ENCODE assay signal across 29 cellular contexts in genomic region chr10:79459243-79459642, GRCh38. TPM values are rescaled to one million over a fixed set of nuclear protein-coding genes. Genes with fewer than 3 reads are reported as not detected.
"Had no signal": no experiment of that assay in that cellular context is flagged by ENCODE, and none has a peak within 500 bp of the region (broad histone marks: within the 10 kb centered on the region; RNA-seq: fewer than 3 reads in every experiment).

No MANE protein-coding gene starts in this region.

- H3K27ac ChIP-seq: esophagus muscularis mucosa, foreskin keratinocyte, heart right ventricle, left lung, lower lobe of right lung, neural progenitor cell, sigmoid colon, uterus had no signal

- DNase-seq: activated B cell treated with CpG ODN at 0.5 μM for 24 hours; activated CD4-positive, alpha-beta T cell treated with anti-CD3 and anti-CD28 coated beads, Interleukin-2, amount 50 U/mL, for 1 hour; activated CD8-positive, alpha-beta T cell treated with anti-CD3 and anti-CD28 coated beads for 36 hours; activated gamma-delta T cell treated with Interleukin-2 at 50 U/mL for 16 hours; activated naive CD4-positive, alpha-beta T cell treated with anti-CD3 and anti-CD28 coated beads, Interleukin-2, amount 50 U/mL, for 16 hours; activated T-cell treated with anti-CD3 and anti-CD28 coated beads, Interleukin-2, amount 50 U/mL, for 4 hours; anterior cingulate cortex; dermis blood vessel endothelial cell; effector CD4-positive, alpha-beta T cell; foreskin keratinocyte; heart right ventricle; left lung; lower lobe of right lung; mesendoderm; natural killer cell; sigmoid colon; stimulated activated CD4-positive, alpha-beta T cell treated with anti-CD3 and anti-CD28 coated beads, Interleukin-1b, Interleukin-23, amount 100 ng/mL, for 48 hours; stimulated activated CD4-positive, alpha-beta T cell treated with anti-CD3 and anti-CD28 coated beads, Interleukin-4, amount 100 ng/mL, for 4 hours; stimulated activated CD8-positive, alpha-beta memory T cell treated with anti-CD3 and anti-CD28 coated beads, Interleukin-4, amount 100 ng/mL, for 48 hours; stimulated activated naive CD8-positive, alpha-beta T cell treated with anti-CD3 and anti-CD28 coated beads, Interleukin-15, amount 100 ng/mL, for 72 hours; substantia nigra; T-helper 2 cell; uterus had no signal

- H3K4me2 ChIP-seq: neural progenitor cell, smooth muscle cell had no signal

- ATAC-seq: activated CD8-positive, alpha-beta T cell treated with anti-CD3 and anti-CD28 coated beads for 36 hours; activated T-cell treated with anti-CD3 and anti-CD28 coated beads, Interleukin-2, amount 50 U/mL, for 4 hours; activated T-helper 17 cell treated with anti-CD3 and anti-CD28 coated beads, Interleukin-2, amount 50 U/mL, for 72 hours; foreskin keratinocyte; heart right ventricle; left lung; lower lobe of right lung; natural killer cell; stimulated activated memory B cell treated with anti-CD40 and anti-IgM and Interleukin-4, amounts not matched to agents 10 μg/mL and 1 μg/mL and 100 μg/mL, for 72 hours; stimulated activated naive CD8-positive, alpha-beta T cell treated with anti-CD3 and anti-CD28 coated beads, Interleukin-15, amount 100 ng/mL, for 72 hours had no signal

- H3K27me3 ChIP-seq: esophagus muscularis mucosa, heart right ventricle, left lung, sigmoid colon, uterus had no signal

- H2AFZ ChIP-seq: neural progenitor cell had no signal

- FAIRE-seq: bronchial epithelial cell had no signal

- H3K4me1 ChIP-seq: neural progenitor cell, uterus had no signal

- H3K36me3 ChIP-seq: esophagus muscularis mucosa, heart right ventricle, left lung, lower lobe of right lung, neural progenitor cell, sigmoid colon, uterus had no signal

- H3K9me3 ChIP-seq: esophagus muscularis mucosa, heart right ventricle, left lung, lower lobe of right lung, sigmoid colon, uterus had no signal

- H3K9ac ChIP-seq: neural progenitor cell had no signal

- H3K4me3 ChIP-seq: esophagus muscularis mucosa, heart right ventricle, left lung, lower lobe of right lung, neural progenitor cell, sigmoid colon, smooth muscle cell, uterus had no signal

RNA-seq across cellular contexts. Expression of gene EIF5AL1, which starts 53.1 kb away (rescaled TPM):
- total RNA-seq: lower lobe of right lung had no signal
